ENCODE assay signal across 16 cellular contexts in genomic region chr17:76063880-76064546, GRCh38. TPM values are rescaled to one million over a fixed set of nuclear protein-coding genes. Genes with fewer than 3 reads are reported as not detected.
A peak's percentile ranks its signal among the peaks of the same experiment; 100 is the strongest.
DNase-seq lines count a peak whose midpoint lies in the region; ATAC-seq and TF ChIP-seq lines count a peak whose summit lies in the region.
"Had no signal": no experiment of that assay in that cellular context is flagged by ENCODE, and none has a peak within 500 bp of the region (broad histone marks: within the 10 kb centered on the region; RNA-seq: fewer than 3 reads in every experiment).

No MANE protein-coding gene starts in this region.

- peak in 2 of 3 donors; percentile 49 to 74 for DNase-seq in CD4-positive, CD25-positive, alpha-beta regulatory T cell
- peak; percentile 33 for DNase-seq in activated T-cell treated with anti-CD3 and anti-CD28 coated beads, Interleukin-2, amount 50 U/mL, for 4 hours
- DNase-seq in memory B cell (ENCODE audit: low spot score in 2 of 2) (no peak), HUDEP-2 (lab: John Stamatoyannopoulos, UW; ENCODE audit: unreplicated experiment in 76 of 76) (no peak), ovary (no peak), amygdala (lab: John Stamatoyannopoulos, UW) (no peak)
- DNase-seq: cerebellar nuclear complex; hippocampal formation; lower lobe of right lung; stimulated activated naive CD8-positive, alpha-beta T cell treated with anti-CD3 and anti-CD28 coated beads, Interleukin-15, Interleukin-2, amounts not matched to agents 100 U/mL and 50 U/mL, for 24 hours had no signal

- H3K4me3 Mint-ChIP-seq in CD4-positive, CD25-positive, alpha-beta regulatory T cell, result peak overlapping the region; percentile 20 to 81 (median 50)
- peak overlapping the region; percentile 43 for H3K4me3 Mint-ChIP-seq in activated T-cell treated with anti-CD3 and anti-CD28 coated beads, Interleukin-2, amount 50 U/mL, for 4 hours
- peak overlapping the region; percentile 45 for H3K4me3 Mint-ChIP-seq in memory B cell

- peaks cover 10 to 38% (median 22%) of the 10 kb centered on the region in 4 donors for H3K4me1 Mint-ChIP-seq in CD4-positive, CD25-positive, alpha-beta regulatory T cell
- H3K4me1 Mint-ChIP-seq in activated T-cell treated with anti-CD3 and anti-CD28 coated beads, Interleukin-2, amount 50 U/mL, for 4 hours (ENCODE audit: low read depth), result peaks cover 31% of the 10 kb centered on the region
- peaks cover 15% of the 10 kb centered on the region for H3K4me1 Mint-ChIP-seq in memory B cell

- TF ChIP-seq POLR2A in ovary (IDR thresholded peaks at IDR 0.05), result no peak

- intact Hi-C loops in ovary (cut with DNase I), result no loop called here

- no peaks in the 10 kb centered on the region for H3K9me3 Mint-ChIP-seq in CD4-positive, CD25-positive, alpha-beta regulatory T cell
- H3K9me3 Mint-ChIP-seq in activated T-cell treated with anti-CD3 and anti-CD28 coated beads, Interleukin-2, amount 50 U/mL, for 4 hours, result no peaks in the 10 kb centered on the region
- H3K9me3 Mint-ChIP-seq in memory B cell, result no peaks in the 10 kb centered on the region

- H3K9me3 ChIP-seq in CD4-positive, CD25-positive, alpha-beta regulatory T cell (ENCODE audit: control insufficient read depth in 2 of 2, low read length in 2 of 2), result no peaks in the 10 kb centered on the region
- no peaks in the 10 kb centered on the region for H3K9me3 ChIP-seq in ovary
- H3K9me3 ChIP-seq: lower lobe of right lung had no signal

- no peak for TF ChIP-seq CTCF in ovary (IDR thresholded peaks at IDR 0.05)

- peaks cover 12% of the 10 kb centered on the region for H3K4me1 ChIP-seq in CD4-positive, CD25-positive, alpha-beta regulatory T cell (ENCODE audit: control insufficient read depth, insufficient read depth, low read length, poor library complexity, severe bottlenecking)
- no peaks in the 10 kb centered on the region for H3K4me1 ChIP-seq in ovary (ENCODE audit: insufficient read depth)
- H3K4me1 ChIP-seq: lower lobe of right lung had no signal

- peak overlapping the region; percentile 92 to 96 (median 94) for H3K27ac Mint-ChIP-seq in CD4-positive, CD25-positive, alpha-beta regulatory T cell
- H3K27ac Mint-ChIP-seq in memory B cell, result peak overlapping the region; percentile 85

- ATAC-seq in CD4-positive, CD25-positive, alpha-beta regulatory T cell (ENCODE audit: low read depth in 2 of 2), result peak; percentile 79 to 81
- ATAC-seq in HG03565 (IDR thresholded peaks at IDR 0.05; ENCODE audit: unreplicated experiment) (peak; percentile 60), memory B cell (ENCODE audit: low read depth) (peak; percentile 93), GM21717 (IDR thresholded peaks at IDR 0.05; ENCODE audit: unreplicated experiment) (no peak)
- peak; percentile 88 to 89 for ATAC-seq in activated T-cell treated with anti-CD3 and anti-CD28 coated beads, Interleukin-2, amount 50 U/mL, for 4 hours
- ATAC-seq: esophagus mucosa; lower lobe of right lung; stimulated activated naive CD8-positive, alpha-beta T cell treated with anti-CD3 and anti-CD28 coated beads, Interleukin-15, Interleukin-2, amounts not matched to agents 100 U/mL and 50 U/mL, for 24 hours had no signal

- 82 to 83% (median 83%) methylated on average over 15 of the region's 15 CpGs for WGBS in ovary, 3 donors

- H3K36me3 ChIP-seq in CD4-positive, CD25-positive, alpha-beta regulatory T cell (ENCODE audit: control insufficient read depth, insufficient read depth, low read length), result peaks cover 81% of the 10 kb centered on the region
- no peaks in the 10 kb centered on the region for H3K36me3 ChIP-seq in ovary

- peak overlapping the region; percentile 70 for H3K4me3 ChIP-seq in CD4-positive, CD25-positive, alpha-beta regulatory T cell (ENCODE audit: low read depth, low read length)
- H3K4me3 ChIP-seq in ovary, result no peak overlapping the region
- H3K4me3 ChIP-seq: lower lobe of right lung had no signal

- H3K27me3 Mint-ChIP-seq in CD4-positive, CD25-positive, alpha-beta regulatory T cell, result no peaks in the 10 kb centered on the region
- no peaks in the 10 kb centered on the region for H3K27me3 Mint-ChIP-seq in activated T-cell treated with anti-CD3 and anti-CD28 coated beads, Interleukin-2, amount 50 U/mL, for 4 hours (ENCODE audit: low read depth)
- H3K27me3 Mint-ChIP-seq in memory B cell, result no peaks in the 10 kb centered on the region

- TF ChIP-seq EP300 in ovary (IDR thresholded peaks at IDR 0.05), result no peak

- H3K27me3 ChIP-seq in CD4-positive, CD25-positive, alpha-beta regulatory T cell (ENCODE audit: control insufficient read depth, insufficient read depth, low read length), result no peaks in the 10 kb centered on the region
- H3K27me3 ChIP-seq in ovary, result no peaks in the 10 kb centered on the region

- H3K36me3 Mint-ChIP-seq in CD4-positive, CD25-positive, alpha-beta regulatory T cell, result peaks cover 38% of the 10 kb centered on the region
- peaks cover 51% of the 10 kb centered on the region for H3K36me3 Mint-ChIP-seq in activated T-cell treated with anti-CD3 and anti-CD28 coated beads, Interleukin-2, amount 50 U/mL, for 4 hours (ENCODE audit: insufficient read depth)
- peaks cover 32% of the 10 kb centered on the region for H3K36me3 Mint-ChIP-seq in memory B cell

- H3K27ac ChIP-seq in CD4-positive, CD25-positive, alpha-beta regulatory T cell (ENCODE audit: insufficient read depth, low read length, poor library complexity, severe bottlenecking), result peak overlapping the region; percentile 72
- no peak overlapping the region for H3K27ac ChIP-seq in ovary
- H3K27ac ChIP-seq: lower lobe of right lung had no signal

RNA-seq across cellular contexts. Expression of gene SRP68, which starts 8.3 kb away (rescaled TPM):
- total RNA-seq in CD4-positive, CD25-positive, alpha-beta regulatory T cell, result 68.8 TPM
- polyA plus RNA-seq in CD4-positive, CD25-positive, alpha-beta regulatory T cell, result 10 to 100 TPM; 71.6 to 81.0 (median 74.5) TPM
- 100 to 1,000 TPM in 2 of 3 donors, 10 to 100 TPM in 1; 88.4 to 114 (median 105) TPM for total RNA-seq in activated T-cell treated with anti-CD3 and anti-CD28 coated beads, Interleukin-2, amount 50 U/mL, for 4 hours
- 10 to 100 TPM; 33.0 to 83.2 (median 70.9) TPM for total RNA-seq in ovary
- 100 to 1,000 TPM in 1 of 2 donors, 10 to 100 TPM in 1; 47.3 to 101 TPM for polyA plus RNA-seq in ovary

RNA-seq across cellular contexts. Expression of gene GALR2, which starts 10.6 kb away (rescaled TPM):
- 0.86 TPM for total RNA-seq in CD4-positive, CD25-positive, alpha-beta regulatory T cell
- under 1 TPM in 2 of 4 donors, not detected in 2; 0.41 to 0.62 TPM for polyA plus RNA-seq in CD4-positive, CD25-positive, alpha-beta regulatory T cell
- total RNA-seq in activated T-cell treated with anti-CD3 and anti-CD28 coated beads, Interleukin-2, amount 50 U/mL, for 4 hours, result 10 to 100 TPM in 2 of 3 donors, 1 to 10 TPM in 1; 6.1 to 12.6 (median 10.2) TPM
- under 1 TPM in 1 of 7 donors, not detected in 6; 0.34 TPM for total RNA-seq in ovary
- polyA plus RNA-seq in ovary, result not detected
- total RNA-seq: lower lobe of right lung had no signal
- polyA plus RNA-seq: BJ had no signal

RNA-seq across cellular contexts. Expression of gene ZACN, which starts 15.0 kb away (rescaled TPM):
- 0.42 TPM for total RNA-seq in CD4-positive, CD25-positive, alpha-beta regulatory T cell
- 1 to 10 TPM in 1 of 4 donors, under 1 TPM in 3; 0.24 to 2.0 (median 0.62) TPM for polyA plus RNA-seq in CD4-positive, CD25-positive, alpha-beta regulatory T cell
- total RNA-seq in activated T-cell treated with anti-CD3 and anti-CD28 coated beads, Interleukin-2, amount 50 U/mL, for 4 hours, result 1 to 10 TPM; 4.9 to 9.7 (median 8.1) TPM
- under 1 TPM in 3 of 7 donors, not detected in 4; 0.10 to 0.52 (median 0.34) TPM for total RNA-seq in ovary
- polyA plus RNA-seq in ovary, result 1 to 10 TPM in 1 of 2 donors, not detected in 1; 1.1 TPM
- total RNA-seq: esophagus mucosa, G401, lower lobe of right lung, omental fat pad had no signal

RNA-seq across cellular contexts. Expression of gene EVPL, which starts 36.9 kb away (rescaled TPM):
- total RNA-seq in CD4-positive, CD25-positive, alpha-beta regulatory T cell, result 0.15 TPM
- polyA plus RNA-seq in CD4-positive, CD25-positive, alpha-beta regulatory T cell, result under 1 TPM in 1 of 4 donors, not detected in 3; 0.05 TPM
- total RNA-seq in activated T-cell treated with anti-CD3 and anti-CD28 coated beads, Interleukin-2, amount 50 U/mL, for 4 hours, result under 1 TPM; 0.11 to 0.18 (median 0.11) TPM
- total RNA-seq in ovary, result 1 to 10 TPM in 5 of 7 donors, under 1 TPM in 2; 0.33 to 7.2 (median 1.0) TPM
- under 1 TPM; 0.15 TPM for polyA plus RNA-seq in ovary
- polyA plus RNA-seq: BJ had no signal

RNA-seq across cellular contexts. Expression of gene EXOC7, which starts 39.6 kb away (rescaled TPM):
- total RNA-seq in CD4-positive, CD25-positive, alpha-beta regulatory T cell, result 105 TPM
- polyA plus RNA-seq in CD4-positive, CD25-positive, alpha-beta regulatory T cell, result 10 to 100 TPM; 41.3 to 47.6 (median 45.0) TPM
- 100 to 1,000 TPM in 1 of 3 donors, 10 to 100 TPM in 2; 89.9 to 106 (median 91.0) TPM for total RNA-seq in activated T-cell treated with anti-CD3 and anti-CD28 coated beads, Interleukin-2, amount 50 U/mL, for 4 hours
- 100 to 1,000 TPM in 5 of 7 donors, 10 to 100 TPM in 2; 46.9 to 121 (median 115) TPM for total RNA-seq in ovary
- polyA plus RNA-seq in ovary, result 10 to 100 TPM; 54.0 to 94.8 TPM

Comparison
In these comparisons a context has a peak if more than half of its experiments do, and no peak if none do; other contexts are left out.
1. DNase-seq: peak in CD4-positive, CD25-positive, alpha-beta regulatory T cell (2 of 3) and activated T-cell treated with anti-CD3 and anti-CD28 coated beads, Interleukin-2, amount 50 U/mL, for 4 hours (single experiment); none in memory B cell (0 of 2), HUDEP-2 (0 of 76), ovary (0 of 5) and amygdala (0 of 56).
2. Peak in every context shown above with its lines, with median percentiles within 50 percentile points of each other: H3K4me3 Mint-ChIP-seq.